8 cellular contexts compared by ENCODE assay signal in genomic region chr12:75505706-75506312, GRCh38. TPM values are rescaled to one million over a fixed set of nuclear protein-coding genes. Genes with fewer than 3 reads are reported as not detected.
DNase-seq lines count a peak whose midpoint lies in the region; ATAC-seq and TF ChIP-seq lines count a peak whose summit lies in the region.

No MANE protein-coding gene starts in this region.

- TF ChIP-seq CTCF in GM06990 (IDR thresholded peaks at IDR 0.05; ENCODE audit: insufficient read depth, low read length, poor library complexity, severe bottlenecking) (peak; percentile 61), ascending aorta (IDR thresholded peaks at IDR 0.05) (peak; percentile 14 to 66 (median 55)), mesothelial cell of epicardium (IDR thresholded peaks at IDR 0.05; ENCODE audit: unreplicated experiment) (peak; percentile 69)

- peaks cover 12% of the 10 kb centered on the region for H3K36me3 Mint-ChIP-seq in mesothelial cell of epicardium
- peaks cover 27% of the 10 kb centered on the region for H3K36me3 Mint-ChIP-seq in activated naive CD4-positive, alpha-beta T cell treated with anti-CD3 and anti-CD28 coated beads, Interleukin-2, amount 10 ng/mL, durations not matched to agents 7 days and 5 days

- peak; percentile 49 for ATAC-seq in HG03378 (IDR thresholded peaks at IDR 0.05; ENCODE audit: unreplicated experiment)
- no peak for ATAC-seq in GM18909 (IDR thresholded peaks at IDR 0.05; ENCODE audit: poor library complexity, unreplicated experiment)

- H3K4me3 ChIP-seq in GM06990 (replicated peaks; ENCODE audit: low read depth, low read length): no peak overlapping the region
- no peak overlapping the region for H3K4me3 ChIP-seq in ascending aorta

- H3K4me1 Mint-ChIP-seq in mesothelial cell of epicardium: peaks cover 25% of the 10 kb centered on the region
- H3K4me1 Mint-ChIP-seq in activated naive CD4-positive, alpha-beta T cell treated with anti-CD3 and anti-CD28 coated beads, Interleukin-2, amount 10 ng/mL, durations not matched to agents 7 days and 5 days: peaks cover 27% of the 10 kb centered on the region

- intact Hi-C loops in ascending aorta (cut with DNase I): no loop called here

- peaks cover 3 to 12% of the 10 kb centered on the region in 2 donors for H3K4me1 ChIP-seq in ascending aorta

- no peaks in the 10 kb centered on the region for H3K9me3 Mint-ChIP-seq in mesothelial cell of epicardium
- H3K9me3 Mint-ChIP-seq in activated naive CD4-positive, alpha-beta T cell treated with anti-CD3 and anti-CD28 coated beads, Interleukin-2, amount 10 ng/mL, durations not matched to agents 7 days and 5 days: no peaks in the 10 kb centered on the region

- CTCF ChIA-PET in activated naive CD4-positive, alpha-beta T cell treated with anti-CD3 and anti-CD28 coated beads, Interleukin-2, amount 10 ng/mL, durations not matched to agents 7 days and 5 days (lab: Charles Lee): interaction anchor here (1.2 to 4.3 kb wide), 4 partner anchors 21 to 172 kb away, joined by 5 to 41 read pairs (median 16); partner anchors contain the start of genes GLIPR1L1 and GLIPR1L2

- H3K27ac ChIP-seq in ascending aorta: no peak overlapping the region

- H3K27me3 ChIP-seq in GM06990 (replicated peaks; ENCODE audit: control insufficient read depth, insufficient read depth, low read length): no peaks in the 10 kb centered on the region
- H3K27me3 ChIP-seq in ascending aorta: no peaks in the 10 kb centered on the region

- no peaks in the 10 kb centered on the region for H3K9me3 ChIP-seq in ascending aorta

- H3K27me3 Mint-ChIP-seq in mesothelial cell of epicardium (ENCODE audit: low read depth): no peaks in the 10 kb centered on the region
- no peaks in the 10 kb centered on the region for H3K27me3 Mint-ChIP-seq in activated naive CD4-positive, alpha-beta T cell treated with anti-CD3 and anti-CD28 coated beads, Interleukin-2, amount 10 ng/mL, durations not matched to agents 7 days and 5 days

- H3K36me3 ChIP-seq in GM06990 (ENCODE audit: control insufficient read depth, insufficient read depth, low read length) (peaks cover 5% of the 10 kb centered on the region), ascending aorta (peaks cover 26 to 43% of the 10 kb centered on the region in 2 donors)

- no peak overlapping the region for H3K4me3 Mint-ChIP-seq in mesothelial cell of epicardium
- no peak overlapping the region for H3K4me3 Mint-ChIP-seq in activated naive CD4-positive, alpha-beta T cell treated with anti-CD3 and anti-CD28 coated beads, Interleukin-2, amount 10 ng/mL, durations not matched to agents 7 days and 5 days

- no peak for DNase-seq in GM06990 (ENCODE audit: extremely low read depth, insufficient read length)
- DNase-seq in ascending aorta (ENCODE audit: low spot score in 2 of 2): no peak
- DNase-seq in mesothelial cell of epicardium (ENCODE audit: low spot score in 2 of 2, unreplicated experiment in 2 of 2): no peak
- DNase-seq in NCI-H2081 (lab: John Stamatoyannopoulos, UW): no peak
- no peak for DNase-seq in activated CD4-positive, CD25-positive, alpha-beta regulatory T cell treated with anti-CD3 and anti-CD28 coated beads, Interleukin-2, amount 50 U/mL, for 72 hours
- DNase-seq in activated naive CD4-positive, alpha-beta T cell treated with anti-CD3 and anti-CD28 coated beads, Interleukin-2, amount 10 ng/mL, durations not matched to agents 7 days and 5 days: no peak

- no peak overlapping the region for H3K27ac Mint-ChIP-seq in mesothelial cell of epicardium
- no peak overlapping the region for H3K27ac Mint-ChIP-seq in activated naive CD4-positive, alpha-beta T cell treated with anti-CD3 and anti-CD28 coated beads, Interleukin-2, amount 10 ng/mL, durations not matched to agents 7 days and 5 days

RNA-seq across cellular contexts. Expression of gene KRR1, which starts 5.6 kb away (rescaled TPM):
- 23.9 TPM for total RNA-seq in ascending aorta
- 63.9 to 66.6 TPM (median 65.7 TPM) in 3 replicates for total RNA-seq in mesothelial cell of epicardium

RNA-seq across cellular contexts. Expression of gene GLIPR1, which starts 25.3 kb away (rescaled TPM):
- total RNA-seq in ascending aorta: 43.9 TPM
- total RNA-seq in mesothelial cell of epicardium: 25.3 to 30.5 TPM (median 25.8 TPM) in 3 replicates
